ENCODE assay signal across 8 cellular contexts in genomic region chr12:111304642-111305071, GRCh38.
DNase-seq lines count a peak whose midpoint lies in the region; ATAC-seq and TF ChIP-seq lines count a peak whose summit lies in the region.

No MANE protein-coding gene starts in this region.

- no peak for TF ChIP-seq RAD21 in IMR-90 (IDR thresholded peaks at IDR 0.05; ENCODE audit: low read length)

- TF ChIP-seq POLR2A in IMR-90 (IDR thresholded peaks at IDR 0.05; ENCODE audit: low read depth, low read length) = no peak
- no peak for TF ChIP-seq POLR2A in vagina (IDR thresholded peaks at IDR 0.05)

- peaks cover 3% of the 10 kb centered on the region for H3K4me1 Mint-ChIP-seq in CD4-positive, alpha-beta T cell (ENCODE audit: low read depth)
- peaks cover 3% of the 10 kb centered on the region for H3K4me1 Mint-ChIP-seq in activated T-cell treated with anti-CD3 and anti-CD28 coated beads, Interleukin-2, amount 50 U/mL, for 72 hours (ENCODE audit: low read depth)

- no peak overlapping the region for H4K5ac ChIP-seq in IMR-90 (ENCODE audit: low read depth, low read length)

- H2AK9ac ChIP-seq in IMR-90 (replicated peaks; ENCODE audit: low read depth, low read length, poor library complexity) = no peak overlapping the region

- no peak overlapping the region for H3K27ac ChIP-seq in CD4-positive, alpha-beta T cell (ENCODE audit: low read depth, low read length)
- no peak overlapping the region for H3K27ac ChIP-seq in IMR-90 (ENCODE audit: insufficient read depth, low read length)
- H3K27ac ChIP-seq in lung (ENCODE audit: low read depth in 1 of 2, low read length in 1 of 2) = no peak overlapping the region
- no peak overlapping the region for H3K27ac ChIP-seq in vagina

- in situ Hi-C loops in IMR-90 (cut with MboI; ENCODE audit: low sequenced_read_pairs) = no loop called here

- H3K9me1 ChIP-seq in IMR-90 (ENCODE audit: insufficient read depth, low read length) = no peaks in the 10 kb centered on the region

- no peak overlapping the region for H2BK5ac ChIP-seq in IMR-90 (ENCODE audit: low read depth, low read length, poor library complexity, severe bottlenecking)

- H3K36me3 Mint-ChIP-seq in CD4-positive, alpha-beta T cell (ENCODE audit: low read depth) = peaks cover 11% of the 10 kb centered on the region
- peaks cover 11 to 16% of the 10 kb centered on the region in 2 donors for H3K36me3 Mint-ChIP-seq in activated T-cell treated with anti-CD3 and anti-CD28 coated beads, Interleukin-2, amount 50 U/mL, for 72 hours (ENCODE audit: insufficient read depth in 2 of 2)

- peaks cover 30% of the 10 kb centered on the region for H3K9me3 ChIP-seq in CD4-positive, alpha-beta T cell (ENCODE audit: control insufficient read depth, low read length)
- peaks cover 27% of the 10 kb centered on the region for H3K9me3 ChIP-seq in IMR-90 (ENCODE audit: control insufficient read depth, insufficient read depth, low read length)
- peaks cover 7 to 30% of the 10 kb centered on the region in 2 donors for H3K9me3 ChIP-seq in lung (ENCODE audit: control insufficient read depth in 2 of 2, insufficient read depth in 1 of 2, low read length in 1 of 2)
- peaks cover 10% of the 10 kb centered on the region for H3K9me3 ChIP-seq in vagina

- no peak overlapping the region for H2AK5ac ChIP-seq in IMR-90 (ENCODE audit: low read depth, low read length)

- no peak overlapping the region for H2BK20ac ChIP-seq in IMR-90 (ENCODE audit: low read depth, low read length)

- 39% methylated on average over 3 of the region's 3 CpGs; no CpG with 5 or more reads in 1 of the 2 experiments for WGBS in IMR-90 (ENCODE audit: extremely low coverage in 2 of 2, insufficient read length in 1 of 2), 2 experiments
- WGBS in lung, 2 donors = 45 to 48% methylated on average over 3 of the region's 3 CpGs

- H2BK15ac ChIP-seq in IMR-90 (ENCODE audit: low read depth, low read length) = no peak overlapping the region

- no peak overlapping the region for H3K56ac ChIP-seq in IMR-90 (ENCODE audit: extremely low read depth, insufficient read depth, low read length)

- DNase-seq in CD4-positive, alpha-beta T cell = peak in 3 of 10 experiments; percentile 10 to 29 (median 11)
- DNase-seq in IMR-90 (no peak), lung (ENCODE audit: low spot score) (no peak), hippocampal formation (lab: John Stamatoyannopoulos, UW) (no peak), occipital lobe (lab: John Stamatoyannopoulos, UW) (no peak), vagina (ENCODE audit: extremely low spot score in 2 of 2) (no peak)
- DNase-seq in activated T-cell treated with anti-CD3 and anti-CD28 coated beads, Interleukin-2, amount 50 U/mL, for 72 hours = peak; percentile 39 to 53

- intact Hi-C loops in CD4-positive, alpha-beta T cell (cut with DNase I, micrococcal nuclease) = no loop called here
- intact Hi-C loops in IMR-90 (cut with micrococcal nuclease) = no loop called here
- intact Hi-C loops in vagina (cut with DNase I) = loop anchor here (10.0 kb wide), 1 partner anchor 370 kb away; no protein-coding TSS in a partner anchor

- no peak for ATAC-seq in CD4-positive, alpha-beta T cell (ENCODE audit: poor library complexity)
- no peak for ATAC-seq in IMR-90 (ENCODE audit: low read depth)
- ATAC-seq in activated T-cell treated with anti-CD3 and anti-CD28 coated beads, Interleukin-2, amount 50 U/mL, for 72 hours (replicated peaks in 1 of 2) = no peak
- ATAC-seq in lung (ENCODE audit: insufficient read depth, low FRiP score) = no peak
- no peak for ATAC-seq in HG03442 (IDR thresholded peaks at IDR 0.05; ENCODE audit: unreplicated experiment)

- dilution Hi-C loops in IMR-90 (cut with HindIII; ENCODE audit: low sequenced_read_pairs, unreplicated experiment) = no loop called here

- no peak overlapping the region for H4K8ac ChIP-seq in IMR-90 (ENCODE audit: low read depth in 2 of 2, low read length in 2 of 2)

- BruUV-seq in IMR-90 (replicated peaks; lab: Mats Ljungman, UMichigan) = no TSS peak

- H3K4me3 ChIP-seq in IMR-90 (ENCODE audit: insufficient read depth, low read depth, low read length) (no peak overlapping the region), lung (no peak overlapping the region), vagina (no peak overlapping the region)

- no peaks in the 10 kb centered on the region for H3K79me1 ChIP-seq in IMR-90 (ENCODE audit: low read depth in 1 of 2, low read length in 2 of 2)

- H3K27ac Mint-ChIP-seq in CD4-positive, alpha-beta T cell = no peak overlapping the region
- no peak overlapping the region for H3K27ac Mint-ChIP-seq in activated T-cell treated with anti-CD3 and anti-CD28 coated beads, Interleukin-2, amount 50 U/mL, for 72 hours

- H3K27me3 Mint-ChIP-seq in CD4-positive, alpha-beta T cell = peaks cover 4% of the 10 kb centered on the region
- H3K27me3 Mint-ChIP-seq in activated T-cell treated with anti-CD3 and anti-CD28 coated beads, Interleukin-2, amount 50 U/mL, for 72 hours (ENCODE audit: low read depth) = no peaks in the 10 kb centered on the region

- no peaks in the 10 kb centered on the region for H3K36me3 ChIP-seq in IMR-90 (ENCODE audit: control insufficient read depth, insufficient read depth, low read length)
- H3K36me3 ChIP-seq in lung (ENCODE audit: control insufficient read depth in 2 of 2, insufficient read depth in 2 of 2, low read length in 2 of 2) = no peaks in the 10 kb centered on the region
- H3K36me3 ChIP-seq in vagina = no peaks in the 10 kb centered on the region

- TF ChIP-seq CTCF in CD4-positive, alpha-beta T cell (IDR thresholded peaks at IDR 0.05) = peak; percentile 14
- TF ChIP-seq CTCF in IMR-90 (conservative IDR thresholded peaks at IDR 0.05; ENCODE audit: low read depth, low read length) (peak; percentile 44), lung (IDR thresholded peaks at IDR 0.05; ENCODE audit: control extremely low read depth, extremely low read depth) (peak; percentile 15), vagina (IDR thresholded peaks at IDR 0.05) (no peak)

- no peak overlapping the region for H3K18ac ChIP-seq in IMR-90 (ENCODE audit: low read depth, low read length)

- peaks cover 13% of the 10 kb centered on the region for H3K9me3 Mint-ChIP-seq in CD4-positive, alpha-beta T cell
- H3K9me3 Mint-ChIP-seq in activated T-cell treated with anti-CD3 and anti-CD28 coated beads, Interleukin-2, amount 50 U/mL, for 72 hours = peaks cover 9 to 14% of the 10 kb centered on the region in 2 donors

- H4K20me1 ChIP-seq in IMR-90 (ENCODE audit: insufficient read depth, low read length) = no peaks in the 10 kb centered on the region

- no peak overlapping the region for H3K23ac ChIP-seq in IMR-90 (ENCODE audit: low read depth, low read length)

- no peak overlapping the region for H3K4me2 ChIP-seq in IMR-90 (ENCODE audit: low read depth, low read length)

- no peaks in the 10 kb centered on the region for H3K4me1 ChIP-seq in IMR-90 (ENCODE audit: control insufficient read depth, insufficient read depth, low read length)
- no peaks in the 10 kb centered on the region for H3K4me1 ChIP-seq in lung (ENCODE audit: control insufficient read depth in 2 of 2, insufficient read depth in 2 of 2, low read length in 2 of 2)
- no peaks in the 10 kb centered on the region for H3K4me1 ChIP-seq in vagina

- H2BK120ac ChIP-seq in IMR-90 (ENCODE audit: low read depth, low read length) = no peak overlapping the region

- CTCF ChIA-PET in CD4-positive, alpha-beta T cell (lab: Charles Lee) = no interaction called here
- CTCF ChIA-PET in IMR-90 (lab: Yijun Ruan, JAX) = no interaction called here

- H3K27me3 ChIP-seq in CD4-positive, alpha-beta T cell (ENCODE audit: control insufficient read depth, insufficient read depth, low read length) = no peaks in the 10 kb centered on the region
- H3K27me3 ChIP-seq in IMR-90 (ENCODE audit: control insufficient read depth, insufficient read depth, low read length) (peaks cover 1% of the 10 kb centered on the region; the same call in 1 of the 2 replicates), lung (ENCODE audit: control insufficient read depth, insufficient read depth) (no peaks in the 10 kb centered on the region), vagina (no peaks in the 10 kb centered on the region)

- H3K4ac ChIP-seq in IMR-90 (ENCODE audit: low read depth, low read length) = no peak overlapping the region

- H4K91ac ChIP-seq in IMR-90 (ENCODE audit: insufficient read depth, low read depth, low read length) = no peak overlapping the region

- no peak overlapping the region for H3K9ac ChIP-seq in IMR-90 (ENCODE audit: low read depth, low read length)

- H3K4me3 Mint-ChIP-seq in CD4-positive, alpha-beta T cell = no peak overlapping the region
- no peak overlapping the region for H3K4me3 Mint-ChIP-seq in activated T-cell treated with anti-CD3 and anti-CD28 coated beads, Interleukin-2, amount 50 U/mL, for 72 hours

- POLR2A ChIA-PET in CD4-positive, alpha-beta T cell (lab: Charles Lee) = no interaction called here
- POLR2A ChIA-PET in IMR-90 (lab: Charles Lee; ENCODE audit: unreplicated experiment) = no interaction called here

- H3K14ac ChIP-seq in IMR-90 (replicated peaks; ENCODE audit: low read depth, low read length) = no peak overlapping the region

- no peak overlapping the region for H2AFZ ChIP-seq in IMR-90 (replicated peaks; ENCODE audit: low read length, poor library complexity)

TF ChIP-seq in IMR-90, 13 proteins besides CTCF, POLR2A, EP300 and RAD21:
- no peak for TF ChIP-seq BHLHE40 (IDR thresholded peaks at IDR 0.05; ENCODE audit: low read depth, low read length)
- TF ChIP-seq NFE2L2 (IDR thresholded peaks at IDR 0.05; ENCODE audit: low read depth, low read length) = no peak
- no peak for TF ChIP-seq FOS (IDR thresholded peaks at IDR 0.05; ENCODE audit: low read depth, low read length)
- no peak for TF ChIP-seq ELK1 (IDR thresholded peaks at IDR 0.05; ENCODE audit: borderline replicate concordance, low read depth, low read length)
- no peak for TF ChIP-seq RCOR1 (IDR thresholded peaks at IDR 0.05; ENCODE audit: insufficient replicate concordance, low read length)
- 0 out of 2 replicates have a peak, but pooled peaks have one; percentile 5 for TF ChIP-seq SMC3 (IDR thresholded peaks at IDR 0.05; ENCODE audit: low read depth, low read length)

Comparison
In these comparisons a context has a peak if more than half of its experiments do, and no peak if none do; other contexts are left out.
1. DNase-seq: peak in activated T-cell treated with anti-CD3 and anti-CD28 coated beads, Interleukin-2, amount 50 U/mL, for 72 hours (2 of 2); none in IMR-90 (single experiment), lung (single experiment), hippocampal formation (0 of 2), occipital lobe (single experiment) and vagina (0 of 2).
2. CTCF ChIP-seq: peak in CD4-positive, alpha-beta T cell (single experiment), IMR-90 (single experiment) and lung (single experiment); none in vagina (0 of 3).